ENCODE assay signal across 21 cellular contexts in genomic region chr14:92161521-92161920, GRCh38. TPM values are rescaled to one million over a fixed set of nuclear protein-coding genes. Genes with fewer than 3 reads are reported as not detected.
DNase-seq lines count a peak whose midpoint lies in the region; TF ChIP-seq lines count a peak whose summit lies in the region.
"Had no signal": no experiment of that assay in that cellular context is flagged by ENCODE, and none has a peak within 500 bp of the region (broad histone marks: within the 10 kb centered on the region; RNA-seq: fewer than 3 reads in every experiment).

No MANE protein-coding gene starts in this region.

- 80 to 90% methylated on average over 3 of the region's 3 CpGs for WGBS in esophagus squamous epithelium, 2 donors

- TF ChIP-seq POLR2A in esophagus squamous epithelium (IDR thresholded peaks at IDR 0.05): no peak

- H3K36me3 Mint-ChIP-seq in Caco-2 (ENCODE audit: insufficient read depth, unreplicated experiment): peaks cover 71% of the 10 kb centered on the region

- no peaks in the 10 kb centered on the region; the same call in 1 of the 2 replicates for H3K36me3 ChIP-seq in Caco-2 (ENCODE audit: control insufficient read depth, insufficient read depth, low read length)
- peaks cover 32 to 68% (median 51%) of the 10 kb centered on the region in 5 donors for H3K36me3 ChIP-seq in subcutaneous abdominal adipose tissue (ENCODE audit: control insufficient read depth in 5 of 5, insufficient read depth in 5 of 5, low read length in 5 of 5)
- peaks cover 12 to 100% (median 29%) of the 10 kb centered on the region in 3 donors for H3K36me3 ChIP-seq in esophagus squamous epithelium

- H3K4me3 ChIP-seq in Caco-2 (ENCODE audit: low read depth, low read length) (no peak overlapping the region), subcutaneous abdominal adipose tissue (ENCODE audit: low read depth in 1 of 5, low read length in 5 of 5) (no peak overlapping the region), esophagus squamous epithelium (no peak overlapping the region)
- H3K4me3 ChIP-seq: A549; BLaER1 treated with 17β-estradiol and CSF1 and Interleukin-3, amounts not matched to agents 10 nM and 100 nM; HAP-1 had no signal

- no peaks in the 10 kb centered on the region for H3K27me3 ChIP-seq in Caco-2 (replicated peaks; ENCODE audit: control insufficient read depth, insufficient read depth, low read length)
- H3K27me3 ChIP-seq in subcutaneous abdominal adipose tissue (ENCODE audit: control insufficient read depth in 5 of 5, insufficient read depth in 4 of 5, low read length in 5 of 5): no peaks in the 10 kb centered on the region
- H3K27me3 ChIP-seq in esophagus squamous epithelium: no peaks in the 10 kb centered on the region
- H3K27me3 ChIP-seq: BE2C; BLaER1 treated with 17β-estradiol and CSF1 and Interleukin-3, amounts not matched to agents 10 nM and 100 nM had no signal

- POLR2A ChIA-PET in Caco-2 (lab: Charles Lee): no interaction called here

- H3K9me3 Mint-ChIP-seq in Caco-2 (ENCODE audit: unreplicated experiment): peaks cover 10% of the 10 kb centered on the region

- DNase-seq in Caco-2 (no peak), SK-MEL-5 (ENCODE audit: low read depth, low spot score) (peak; percentile 87), foreskin melanocyte (peak; percentile 76), mesenteric fat pad (ENCODE audit: low spot score) (no peak), HuH-7.5 (ENCODE audit: low spot score) (no peak), esophagus squamous epithelium (lab: John Stamatoyannopoulos, UW) (no peak)
- DNase-seq: 8988T; ACHN; AML-193; BE2C; CD4-positive, alpha-beta T cell; CD8-positive, alpha-beta memory T cell; COR-L47; DMS153; DND-41; GOT3 had no signal

- H3K27me3 Mint-ChIP-seq in Caco-2 (ENCODE audit: insufficient read depth, unreplicated experiment): no peaks in the 10 kb centered on the region
- H3K27me3 Mint-ChIP-seq: CD4-positive, alpha-beta T cell; CD8-positive, alpha-beta memory T cell had no signal

- in situ Hi-C loops in SK-MEL-5 (cut with HindIII; ENCODE audit: low pct_unique_long_range_greater_than_20kb, low sequenced_read_pairs): no loop called here

- H3K9ac ChIP-seq in subcutaneous abdominal adipose tissue (ENCODE audit: low read length in 5 of 5): no peak overlapping the region
- H3K9ac ChIP-seq: BLaER1 treated with 17β-estradiol and CSF1 and Interleukin-3, amounts not matched to agents 10 nM and 100 nM had no signal

- H3K4me1 Mint-ChIP-seq in Caco-2 (ENCODE audit: low read depth, unreplicated experiment): no peaks in the 10 kb centered on the region
- H3K4me1 Mint-ChIP-seq: CD8-positive, alpha-beta memory T cell had no signal

- H3K27ac ChIP-seq in subcutaneous abdominal adipose tissue (ENCODE audit: low read depth, low read length) (peak overlapping the region; percentile 76), esophagus squamous epithelium (no peak overlapping the region)
- H3K27ac ChIP-seq: A549; BLaER1 treated with 17β-estradiol and CSF1 and Interleukin-3, amounts not matched to agents 10 nM and 100 nM had no signal

- H3K9me3 ChIP-seq in Caco-2: no peaks in the 10 kb centered on the region
- peaks cover 0 to 5% (median 0%) of the 10 kb centered on the region in 5 donors for H3K9me3 ChIP-seq in subcutaneous abdominal adipose tissue (ENCODE audit: control insufficient read depth in 5 of 5, low read length in 5 of 5)
- H3K9me3 ChIP-seq in esophagus squamous epithelium: peaks cover 0 to 4% (median 0%) of the 10 kb centered on the region in 3 donors
- H3K9me3 ChIP-seq: BE2C, HAP-1 had no signal

- TF ChIP-seq CTCF in Caco-2 (IDR thresholded peaks at IDR 0.05; ENCODE audit: insufficient read depth in 1 of 2, low read depth in 1 of 2, low read length in 1 of 2, severe bottlenecking in 1 of 2, unreplicated experiment in 1 of 2) (no peak), esophagus squamous epithelium (IDR thresholded peaks at IDR 0.05) (no peak)

- CTCF ChIA-PET in Caco-2 (lab: Charles Lee): no interaction called here

- H3K4me1 ChIP-seq in Caco-2 (no peaks in the 10 kb centered on the region), subcutaneous abdominal adipose tissue (ENCODE audit: control insufficient read depth in 5 of 5, insufficient read depth in 5 of 5, low read length in 5 of 5) (peaks cover 0 to 4% (median 4%) of the 10 kb centered on the region in 5 donors), esophagus squamous epithelium (no peaks in the 10 kb centered on the region)
- H3K4me1 ChIP-seq: BE2C, HAP-1 had no signal

- no peak overlapping the region for H3K4me3 Mint-ChIP-seq in Caco-2 (ENCODE audit: unreplicated experiment)
- H3K4me3 Mint-ChIP-seq: CD14-positive monocyte; CD4-positive, alpha-beta T cell; CD8-positive, alpha-beta memory T cell had no signal

- H3K27ac Mint-ChIP-seq in Caco-2 (ENCODE audit: unreplicated experiment): no peak overlapping the region

- intact Hi-C loops in Caco-2 (cut with micrococcal nuclease; ENCODE audit: unreplicated experiment) (no loop called here), esophagus squamous epithelium (cut with DNase I) (no loop called here)

- BruUV-seq in Caco-2 (replicated peaks; lab: Mats Ljungman, UMichigan): TSS peak; percentile 50

RNA-seq across cellular contexts. Expression of gene CPSF2, which starts 39.8 kb away (rescaled TPM):
- 76.9 and 80.3 TPM in 2 replicates for total RNA-seq in Caco-2 (2022)
- 67.8 and 79.5 TPM in 2 replicates for total RNA-seq in SK-MEL-5 (2014; rRNA removed; shearing (Covaris generic))
- 53.0 and 58.2 TPM in 2 replicates for polyA plus RNA-seq in SK-MEL-5 (2015; cell fraction: cytosol; rRNA removed)
- 20.9 and 23.5 TPM in 2 replicates for polyA plus RNA-seq in SK-MEL-5 (2015; cell fraction: nucleus; rRNA removed)
- 45.3 TPM for total RNA-seq in mesenteric fat pad
- total RNA-seq in esophagus squamous epithelium: 10 to 100 TPM; 29.6 to 71.4 (median 46.7) TPM

RNA-seq across cellular contexts. Expression of gene NDUFB1, which starts 40.0 kb away (rescaled TPM):
- total RNA-seq in Caco-2 (2022): 105 and 115 TPM in 2 replicates
- total RNA-seq in SK-MEL-5 (2014; rRNA removed; shearing (Covaris generic)): 380 and 394 TPM in 2 replicates
- 350 and 564 TPM in 2 replicates for polyA plus RNA-seq in SK-MEL-5 (2015; cell fraction: cytosol; rRNA removed)
- polyA plus RNA-seq in SK-MEL-5 (2015; cell fraction: nucleus; rRNA removed): 85.4 and 129 TPM in 2 replicates
- total RNA-seq in mesenteric fat pad: 119 TPM
- 100 to 1,000 TPM; 262 to 685 (median 291) TPM for total RNA-seq in esophagus squamous epithelium

RNA-seq across cellular contexts. Expression of gene ATXN3, which starts 55.1 kb away (rescaled TPM):
- total RNA-seq in Caco-2 (2022) (18.8 and 29.3 TPM in 2 replicates), mesenteric fat pad (29.1 TPM), esophagus squamous epithelium (10 to 100 TPM; 16.9 to 31.5 (median 25.0) TPM)
- 42.5 and 52.1 TPM in 2 replicates for total RNA-seq in SK-MEL-5 (2014; rRNA removed; shearing (Covaris generic))
- polyA plus RNA-seq in SK-MEL-5 (2015; cell fraction: cytosol; rRNA removed): 15.9 and 23.3 TPM in 2 replicates
- polyA plus RNA-seq in SK-MEL-5 (2015; cell fraction: nucleus; rRNA removed): 4.0 and 33.4 TPM in 2 replicates

Comparison
In these comparisons a context has a peak if more than half of its experiments do, and no peak if none do; other contexts are left out.
1. DNase-seq: peak in SK-MEL-5 (single experiment) and foreskin melanocyte (single experiment); none in Caco-2 (0 of 2), mesenteric fat pad (single experiment), HuH-7.5 (single experiment) and esophagus squamous epithelium (single experiment).